In the genomic region with DNA sequence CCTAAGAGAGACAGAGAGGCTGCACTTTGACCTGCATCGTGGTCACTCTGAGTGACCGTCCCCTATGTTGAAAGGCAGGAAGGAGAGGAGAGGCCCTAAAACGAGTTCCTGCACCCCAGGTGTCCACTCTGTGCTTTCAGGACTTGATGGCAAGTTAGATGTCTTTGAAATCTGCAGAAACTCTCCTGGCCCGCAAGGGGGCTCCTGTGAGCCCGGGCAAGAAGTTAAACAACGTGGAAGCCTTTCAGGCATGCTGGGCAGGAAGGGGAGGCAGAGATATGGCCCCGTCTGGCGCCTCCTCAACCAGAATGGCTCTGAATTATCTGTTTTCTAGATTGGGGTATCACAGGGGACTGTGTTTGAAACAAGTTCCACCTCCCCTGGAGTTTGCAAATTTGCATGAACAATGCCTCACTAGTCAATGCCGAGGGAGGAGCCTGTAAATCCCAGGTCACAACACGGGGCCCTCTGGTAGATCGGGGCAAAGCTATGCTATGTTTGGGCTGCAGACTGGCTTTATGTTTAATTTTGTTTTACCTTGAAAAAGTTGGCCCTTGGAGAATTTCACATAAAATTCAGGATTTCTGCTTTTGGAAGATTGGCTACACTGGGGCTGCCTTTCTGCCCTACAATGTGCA, we compare ENCODE assay signal across 9 cellular contexts. TPM values are rescaled to one million over a fixed set of nuclear protein-coding genes. Genes with fewer than 3 reads are reported as not detected.
DNase-seq lines count a peak whose midpoint lies in the region; ATAC-seq and TF ChIP-seq lines count a peak whose summit lies in the region.
"Had no signal": no experiment of that assay in that cellular context is flagged by ENCODE, and none has a peak within 500 bp of the region (broad histone marks: within the 10 kb centered on the region; RNA-seq: fewer than 3 reads in every experiment).

No MANE protein-coding gene starts in this region.

- peaks cover 10% of the 10 kb centered on the region; the same call in 1 of the 2 replicates for H3K27me3 ChIP-seq in HCT116 (ENCODE audit: insufficient read depth, low read length)
- H3K27me3 ChIP-seq in upper lobe of right lung = peaks cover 5% of the 10 kb centered on the region
- H3K27me3 ChIP-seq in CD8-positive, alpha-beta memory T cell (ENCODE audit: insufficient read depth, low read length, poor library complexity, severe bottlenecking) = no peaks in the 10 kb centered on the region

- no peaks in the 10 kb centered on the region for H3K36me3 ChIP-seq in HCT116 (ENCODE audit: control insufficient read depth in 1 of 2, insufficient read depth in 2 of 2, low read length in 2 of 2)
- H3K36me3 ChIP-seq in upper lobe of right lung = no peaks in the 10 kb centered on the region
- no peaks in the 10 kb centered on the region for H3K36me3 ChIP-seq in CD8-positive, alpha-beta memory T cell (ENCODE audit: insufficient read depth, low read length)
- H3K36me3 ChIP-seq: thoracic aorta had no signal

- H3K27ac Mint-ChIP-seq in CD8-positive, alpha-beta memory T cell = no peak overlapping the region

- H3K9me3 Mint-ChIP-seq in CD8-positive, alpha-beta memory T cell = no peaks in the 10 kb centered on the region

- intact Hi-C loops in HCT116 (cut with micrococcal nuclease) (loop anchor here (1.0 to 10.0 kb wide), 3 partner anchors 67 to 533 kb away; a partner anchor contains a TSS), upper lobe of right lung (cut with DNase I) (no loop called here)

- H3K9ac ChIP-seq in HCT116 (ENCODE audit: low read length) = no peak overlapping the region

- peak; percentile 97 for ATAC-seq in HCT116
- ATAC-seq in SK-N-SH treated with all-trans-retinoic acid at 6 μM for 48 hours = peak; percentile 80
- peak; percentile 56 for ATAC-seq in upper lobe of right lung

- H3K79me2 ChIP-seq in HCT116 (ENCODE audit: insufficient read depth, low read length) = no peaks in the 10 kb centered on the region

- no peaks in the 10 kb centered on the region for H3K4me1 Mint-ChIP-seq in CD8-positive, alpha-beta memory T cell

- no peaks in the 10 kb centered on the region for H3K36me3 Mint-ChIP-seq in CD8-positive, alpha-beta memory T cell

- TF ChIP-seq POLR2A in HCT116 (IDR thresholded peaks at IDR 0.05; ENCODE audit: borderline replicate concordance, extremely low read depth, insufficient read depth, insufficient read length) = no peak

- H4K20me1 ChIP-seq in HCT116 (ENCODE audit: insufficient read depth) = no peaks in the 10 kb centered on the region

- peak; percentile 61 for TF ChIP-seq RAD21 in HCT116 (IDR thresholded peaks at IDR 0.05; ENCODE audit: low read depth)

- peak overlapping the region; percentile 90 for H2AFZ ChIP-seq in HCT116 (ENCODE audit: low read depth, low read length, poor library complexity, severe bottlenecking)

- H3K4me3 Mint-ChIP-seq in CD8-positive, alpha-beta memory T cell = no peak overlapping the region

- no peaks in the 10 kb centered on the region for H3K9me3 ChIP-seq in HCT116 (ENCODE audit: control insufficient read depth in 1 of 2, insufficient read depth in 1 of 2, low read depth in 1 of 2, low read length in 2 of 2)
- no peaks in the 10 kb centered on the region for H3K9me3 ChIP-seq in upper lobe of right lung
- H3K9me3 ChIP-seq in CD8-positive, alpha-beta memory T cell (ENCODE audit: low read length) = no peaks in the 10 kb centered on the region
- H3K9me3 ChIP-seq: thoracic aorta had no signal

- H3K27me3 Mint-ChIP-seq in CD8-positive, alpha-beta memory T cell = peaks cover 21 to 66% of the 10 kb centered on the region in 2 donors

- TF ChIP-seq CTCF in HCT116 (IDR thresholded peaks at IDR 0.05 in 2 of 3, conservative IDR thresholded peaks at IDR 0.05 in 1 of 3; ENCODE audit: borderline replicate concordance in 1 of 3, insufficient read depth in 1 of 3, low read depth in 2 of 3, low read length in 2 of 3) (peak; percentile 62 to 95 (median 86); a peak in 5 of 6 replicates), upper lobe of right lung (IDR thresholded peaks at IDR 0.05) (peak; percentile 41)

- POLR2A ChIA-PET in HCT116 (lab: Charles Lee) = no interaction called here
- POLR2A ChIA-PET in CD8-positive, alpha-beta memory T cell (lab: Charles Lee) = no interaction called here

- CTCF ChIA-PET in HCT116 (lab: Charles Lee) = interaction anchor here (1.5 kb wide), 1 partner anchor 1024 kb away, joined by 4 read pairs; no protein-coding TSS in a partner anchor
- CTCF ChIA-PET in CD8-positive, alpha-beta memory T cell (lab: Charles Lee) = no interaction called here

- RAD21 ChIA-PET in HCT116 (lab: Charles Lee; ENCODE audit: low non-redundant PET in 1 of 2, low total read pairs in 2 of 2, uncharacterized antibody in 2 of 2, unreplicated experiment in 2 of 2) = no interaction called here

- BruUV-seq in HCT116 (replicated peaks; lab: Mats Ljungman, UMichigan) = no TSS peak

- H3K4me1 ChIP-seq in HCT116 (ENCODE audit: control insufficient read depth in 1 of 2, insufficient read depth in 2 of 2, low read length in 2 of 2) (peaks cover 0 to 5% of the 10 kb centered on the region in 2 experiments; a peak in 1 of 4 replicates), upper lobe of right lung (no peaks in the 10 kb centered on the region)
- H3K4me1 ChIP-seq in CD8-positive, alpha-beta memory T cell (ENCODE audit: insufficient read depth, low read length) = no peaks in the 10 kb centered on the region

- H3K4me3 ChIP-seq in HCT116 (replicated peaks in 1 of 2; ENCODE audit: low read depth in 1 of 2, low read length in 2 of 2) (no peak overlapping the region), upper lobe of right lung (no peak overlapping the region)
- H3K4me3 ChIP-seq in CD8-positive, alpha-beta memory T cell (ENCODE audit: low read length) = no peak overlapping the region
- H3K4me3 ChIP-seq: thoracic aorta had no signal

- 0 out of 2 replicates have a peak overlapping the region, but pooled peaks have one; percentile 26 for H3K4me2 ChIP-seq in HCT116 (ENCODE audit: low read length)

- H3K27ac ChIP-seq in HCT116 (ENCODE audit: low read depth, low read length) = no peak overlapping the region
- H3K27ac ChIP-seq in upper lobe of right lung = no peak overlapping the region
- H3K27ac ChIP-seq in CD8-positive, alpha-beta memory T cell (ENCODE audit: low read depth, low read length) = no peak overlapping the region
- H3K27ac ChIP-seq: thoracic aorta had no signal

- no peaks in the 10 kb centered on the region for H3K9me2 ChIP-seq in HCT116 (ENCODE audit: insufficient read depth)

- peak; percentile 17 for DNase-seq in CMK (ENCODE audit: low read depth)
- peak; percentile 28 for DNase-seq in HCT116 (ENCODE audit: low read depth, low spot score)
- DNase-seq in germinal center (ENCODE audit: low spot score) = peak; percentile 34
- DNase-seq in upper lobe of right lung = no peak
- DNase-seq in DMS114 treated with DMSO at 0.1 percent for 48 hours (lab: John Stamatoyannopoulos, UW; ENCODE audit: unreplicated experiment) = no peak
- no peak for DNase-seq in DMS79 (lab: John Stamatoyannopoulos, UW)
- no peak for DNase-seq in CD8-positive, alpha-beta memory T cell

TF ChIP-seq in HCT116, 20 proteins besides CTCF, POLR2A, EP300 and RAD21 (continues in another document):
- no peak for TF ChIP-seq EZH2phosphoT487 (IDR thresholded peaks at IDR 0.05; ENCODE audit: borderline replicate concordance)
- TF ChIP-seq CBX3 (IDR thresholded peaks at IDR 0.05; ENCODE audit: low read depth) = no peak
- no peak for TF ChIP-seq ZNF274 (IDR thresholded peaks at IDR 0.05; ENCODE audit: low read depth, low read length)
- TF ChIP-seq CEBPB (IDR thresholded peaks at IDR 0.05; ENCODE audit: low read depth) = no peak
- TF ChIP-seq, protein P1, sequence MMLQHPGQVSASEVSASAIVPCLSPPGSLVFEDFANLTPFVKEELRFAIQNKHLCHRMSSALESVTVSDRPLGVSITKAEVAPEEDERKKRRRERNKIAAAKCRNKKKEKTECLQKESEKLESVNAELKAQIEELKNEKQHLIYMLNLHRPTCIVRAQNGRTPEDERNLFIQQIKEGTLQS (IDR thresholded peaks at IDR 0.05) = no peak
- TF ChIP-seq SIN3A (IDR thresholded peaks at IDR 0.05; ENCODE audit: low read depth) = no peak
- TF ChIP-seq SRF (IDR thresholded peaks at IDR 0.05; ENCODE audit: low read depth) = no peak

TF ChIP-seq in SK-N-SH treated with all-trans-retinoic acid at 6 μM for 48 hours, 23 proteins besides CTCF, POLR2A, EP300 and RAD21:
- no peak for TF ChIP-seq ZFP30 (CRISPR knock-in tag; IDR thresholded peaks at IDR 0.05)
- TF ChIP-seq, protein P2, sequence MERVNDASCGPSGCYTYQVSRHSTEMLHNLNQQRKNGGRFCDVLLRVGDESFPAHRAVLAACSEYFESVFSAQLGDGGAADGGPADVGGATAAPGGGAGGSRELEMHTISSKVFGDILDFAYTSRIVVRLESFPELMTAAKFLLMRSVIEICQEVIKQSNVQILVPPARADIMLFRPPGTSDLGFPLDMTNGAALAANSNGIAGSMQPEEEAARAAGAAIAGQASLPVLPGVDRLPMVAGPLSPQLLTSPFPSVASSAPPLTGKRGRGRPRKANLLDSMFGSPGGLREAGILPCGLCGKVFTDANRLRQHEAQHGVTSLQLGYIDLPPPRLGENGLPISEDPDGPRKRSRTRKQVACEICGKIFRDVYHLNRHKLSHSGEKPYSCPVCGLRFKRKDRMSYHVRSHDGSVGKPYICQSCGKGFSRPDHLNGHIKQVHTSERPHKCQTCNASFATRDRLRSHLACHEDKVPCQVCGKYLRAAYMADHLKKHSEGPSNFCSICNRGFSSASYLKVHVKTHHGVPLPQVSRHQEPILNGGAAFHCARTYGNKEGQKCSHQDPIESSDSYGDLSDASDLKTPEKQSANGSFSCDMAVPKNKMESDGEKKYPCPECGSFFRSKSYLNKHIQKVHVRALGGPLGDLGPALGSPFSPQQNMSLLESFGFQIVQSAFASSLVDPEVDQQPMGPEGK (CRISPR knock-in tag; IDR thresholded peaks at IDR 0.05; ENCODE audit: borderline replicate concordance) = no peak
- no peak for TF ChIP-seq SNAI2 (CRISPR knock-in tag; IDR thresholded peaks at IDR 0.05)
- TF ChIP-seq ESRRG (CRISPR knock-in tag; IDR thresholded peaks at IDR 0.05) = no peak
- TF ChIP-seq ARNTL (CRISPR knock-in tag; IDR thresholded peaks at IDR 0.05; ENCODE audit: borderline replicate concordance, low read depth) = no peak
- TF ChIP-seq CSDC2 (CRISPR knock-in tag; IDR thresholded peaks at IDR 0.05) = no peak
TF ChIP-seq in SK-N-SH treated with all-trans-retinoic acid at 6 μM for 48 hours: peak in this region for 0.

RNA-seq across cellular contexts. Expression of a gene that starts 9.8 kb away (rescaled TPM):
- total RNA-seq in HCT116 (2021; ENCODE audit: unreplicated experiment) = not detected
- polyA plus RNA-seq in HCT116 (2012) = not detected in 2 replicates
- 1.9 TPM for total RNA-seq in upper lobe of right lung
- not detected for total RNA-seq in CD8-positive, alpha-beta memory T cell
- not detected for polyA plus RNA-seq in CD8-positive, alpha-beta memory T cell

Comparison
In these comparisons a context has a peak if more than half of its experiments do, and no peak if none do; other contexts are left out.
1. DNase-seq: peak in CMK (single experiment), HCT116 (single experiment) and germinal center (single experiment); none in upper lobe of right lung (single experiment), DMS114 treated with DMSO at 0.1 percent for 48 hours (single experiment), DMS79 (single experiment) and CD8-positive, alpha-beta memory T cell (0 of 5).
2. Peak in every context shown above with its lines, with median percentiles within 50 percentile points of each other: ATAC-seq.